In the genomic region with DNA sequence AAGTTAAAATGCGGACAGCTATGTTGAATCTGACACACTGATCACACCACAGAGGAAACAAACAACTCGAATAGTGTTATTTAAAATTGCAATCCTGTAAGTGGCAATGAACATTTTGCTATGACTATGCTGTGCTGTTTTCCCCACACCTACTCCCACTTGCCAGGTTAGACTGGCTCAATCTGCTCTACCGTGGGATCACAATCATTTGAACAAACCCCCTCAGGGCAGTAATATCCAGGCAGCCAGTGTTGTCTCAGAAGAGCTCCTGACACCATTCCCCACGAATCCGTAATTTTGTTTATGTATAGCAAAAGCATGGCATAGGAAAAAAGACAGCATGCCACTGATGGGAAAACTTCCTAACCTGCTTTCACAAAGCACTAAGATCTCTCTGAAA, we compare ENCODE assay signal across 17 cellular contexts.
"Had no signal": no experiment of that assay in that cellular context is flagged by ENCODE, and none has a peak within 500 bp of the region (broad histone marks: within the 10 kb centered on the region; RNA-seq: fewer than 3 reads in every experiment).

No MANE protein-coding gene starts in this region.

- H3K27ac ChIP-seq: ascending aorta, esophagus squamous epithelium, right atrium auricular region, tibial artery, uterus, VCaP had no signal

- H3K9me3 ChIP-seq: ascending aorta, esophagus squamous epithelium, right atrium auricular region, tibial artery, uterus had no signal

- DNase-seq: activated CD4-positive, alpha-beta T cell treated with anti-CD3 and anti-CD28 coated beads for 48 hours; activated CD8-positive, alpha-beta memory T cell treated with anti-CD3 and anti-CD28 coated beads, Interleukin-2, amount 50 U/mL, for 48 hours; activated CD8-positive, alpha-beta T cell treated with anti-CD3 and anti-CD28 coated beads, Interleukin-2, amount 10 ng/mL, durations not matched to agents 7 days and 5 days; activated naive CD4-positive, alpha-beta T cell; esophagus squamous epithelium; foreskin fibroblast; head of caudate nucleus; kidney; left ventricle myocardium superior; posterior cingulate gyrus; tibial artery; uterus had no signal

- H3K4me1 ChIP-seq: ascending aorta, esophagus squamous epithelium, right atrium auricular region, tibial artery, uterus had no signal

- H3K4me2 ChIP-seq: smooth muscle cell had no signal

- H3K27me3 ChIP-seq: ascending aorta, esophagus squamous epithelium, right atrium auricular region, tibial artery, uterus had no signal

- H3K4me3 ChIP-seq: ascending aorta, esophagus squamous epithelium, right atrium auricular region, smooth muscle cell, tibial artery, uterus had no signal

- ATAC-seq: activated CD8-positive, alpha-beta T cell treated with anti-CD3 and anti-CD28 coated beads, Interleukin-2, amount 10 ng/mL, durations not matched to agents 7 days and 5 days; left ventricle myocardium superior; stimulated activated memory B cell treated with anti-CD40 and anti-IgM and Interleukin-4, amounts not matched to agents 10 μg/mL and 1 μg/mL and 100 μg/mL, for 72 hours had no signal

- H3K36me3 ChIP-seq: ascending aorta, esophagus squamous epithelium, right atrium auricular region, tibial artery, uterus had no signal
